1 cellular context compared by ENCODE assay signal in the genomic region with DNA sequence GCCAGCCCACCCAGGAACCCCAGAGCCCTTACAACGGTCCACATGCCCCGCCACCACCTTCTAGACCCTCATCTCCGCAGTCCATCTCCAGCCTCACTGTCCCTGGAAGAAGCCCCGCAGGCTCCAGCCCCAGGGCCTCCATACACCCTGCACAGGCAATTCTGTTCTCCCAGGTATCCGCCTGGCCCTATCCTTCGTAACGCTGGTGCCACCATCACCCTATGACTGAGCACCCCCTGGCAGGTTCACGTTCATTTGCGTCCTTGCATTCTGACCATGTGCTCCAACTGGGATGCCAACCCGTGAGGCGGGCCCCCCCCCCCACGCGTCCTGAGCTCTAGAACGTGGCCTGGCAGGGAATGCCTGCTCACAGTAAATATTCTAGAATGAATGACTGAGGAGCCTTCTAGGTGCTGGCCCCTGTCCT.
TF ChIP-seq lines count a peak whose summit lies in the region.

No MANE protein-coding gene starts in this region.

TF ChIP-seq in endothelial cell of umbilical vein, 7 proteins besides CTCF, POLR2A, EP300 and RAD21 (continued from another document):
- no peak for TF ChIP-seq GATA2 (IDR thresholded peaks at IDR 0.05; ENCODE audit: insufficient read depth, insufficient read length, low read depth, low read length)
